1 cellular context compared by ENCODE assay signal in the genomic region with DNA sequence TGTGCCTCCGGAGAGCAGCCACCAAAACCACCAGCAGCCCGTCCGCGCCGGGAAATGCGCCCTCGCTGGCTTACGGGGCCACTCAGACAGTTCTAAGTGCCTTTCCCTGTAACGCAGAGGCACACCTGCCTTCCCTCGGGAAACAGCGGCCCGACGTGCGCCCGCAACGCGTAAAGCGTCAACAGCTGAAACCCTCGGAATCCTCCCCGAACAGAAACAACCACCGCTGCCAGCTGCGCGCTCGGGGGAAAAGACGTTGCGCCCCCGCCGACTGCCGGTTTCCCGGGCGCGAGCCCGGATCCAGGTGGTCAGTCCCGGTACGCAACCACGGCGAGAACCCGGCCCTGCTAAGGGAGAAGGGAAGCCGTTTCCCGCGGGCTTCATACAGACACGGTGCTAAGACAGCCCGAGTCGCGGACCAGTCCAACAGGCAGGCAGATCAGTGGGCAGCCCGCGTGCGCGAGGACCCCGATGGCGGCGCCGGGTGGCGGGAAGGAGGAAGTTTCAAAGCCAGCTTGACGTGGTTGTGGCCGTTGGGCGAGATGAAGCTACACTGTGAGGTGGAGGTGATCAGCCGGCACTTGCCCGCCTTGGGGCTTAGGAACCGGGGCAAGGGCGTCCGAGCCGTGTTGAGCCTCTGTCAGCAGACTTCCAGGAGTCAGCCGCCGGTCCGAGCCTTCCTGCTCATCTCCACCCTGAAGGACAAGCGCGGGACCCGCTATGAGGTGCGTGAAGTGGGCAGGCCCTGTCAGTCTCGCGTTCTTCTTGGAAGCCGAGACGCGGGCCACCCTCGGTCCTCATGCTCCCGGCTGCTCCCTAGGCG.
TF ChIP-seq lines count a peak whose summit lies in the region.

A gene with protein sequence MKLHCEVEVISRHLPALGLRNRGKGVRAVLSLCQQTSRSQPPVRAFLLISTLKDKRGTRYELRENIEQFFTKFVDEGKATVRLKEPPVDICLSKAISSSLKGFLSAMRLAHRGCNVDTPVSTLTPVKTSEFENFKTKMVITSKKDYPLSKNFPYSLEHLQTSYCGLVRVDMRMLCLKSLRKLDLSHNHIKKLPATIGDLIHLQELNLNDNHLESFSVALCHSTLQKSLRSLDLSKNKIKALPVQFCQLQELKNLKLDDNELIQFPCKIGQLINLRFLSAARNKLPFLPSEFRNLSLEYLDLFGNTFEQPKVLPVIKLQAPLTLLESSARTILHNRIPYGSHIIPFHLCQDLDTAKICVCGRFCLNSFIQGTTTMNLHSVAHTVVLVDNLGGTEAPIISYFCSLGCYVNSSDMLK (plus strand): TSS at position 462 of the 823 bp plus-strand sequence. CDS start 81 bp downstream, at position 543.

TF ChIP-seq in HepG2, 621 proteins besides CTCF, POLR2A, EP300 and RAD21 (continued from another document and continues in another):
- no peak; the same call in 1 of the 2 replicates for TF ChIP-seq HES4 (CRISPR knock-in tag; IDR thresholded peaks at IDR 0.05; ENCODE audit: borderline replicate concordance)
- TF ChIP-seq KDM3A (CRISPR knock-in tag; IDR thresholded peaks at IDR 0.05; ENCODE audit: low read depth), result peak; percentile 91; the same call in 1 of the 2 replicates
- peak; percentile 47; the same call in 1 of the 2 replicates for TF ChIP-seq ZNF788 (CRISPR knock-in tag; IDR thresholded peaks at IDR 0.05; ENCODE audit: borderline replicate concordance)
- TF ChIP-seq MEIS2 (CRISPR knock-in tag; IDR thresholded peaks at IDR 0.05), result peak; percentile 84
- no peak for TF ChIP-seq POLR2AphosphoS2 (IDR thresholded peaks at IDR 0.05; ENCODE audit: low read depth, low read length)
- TF ChIP-seq, protein P1, sequence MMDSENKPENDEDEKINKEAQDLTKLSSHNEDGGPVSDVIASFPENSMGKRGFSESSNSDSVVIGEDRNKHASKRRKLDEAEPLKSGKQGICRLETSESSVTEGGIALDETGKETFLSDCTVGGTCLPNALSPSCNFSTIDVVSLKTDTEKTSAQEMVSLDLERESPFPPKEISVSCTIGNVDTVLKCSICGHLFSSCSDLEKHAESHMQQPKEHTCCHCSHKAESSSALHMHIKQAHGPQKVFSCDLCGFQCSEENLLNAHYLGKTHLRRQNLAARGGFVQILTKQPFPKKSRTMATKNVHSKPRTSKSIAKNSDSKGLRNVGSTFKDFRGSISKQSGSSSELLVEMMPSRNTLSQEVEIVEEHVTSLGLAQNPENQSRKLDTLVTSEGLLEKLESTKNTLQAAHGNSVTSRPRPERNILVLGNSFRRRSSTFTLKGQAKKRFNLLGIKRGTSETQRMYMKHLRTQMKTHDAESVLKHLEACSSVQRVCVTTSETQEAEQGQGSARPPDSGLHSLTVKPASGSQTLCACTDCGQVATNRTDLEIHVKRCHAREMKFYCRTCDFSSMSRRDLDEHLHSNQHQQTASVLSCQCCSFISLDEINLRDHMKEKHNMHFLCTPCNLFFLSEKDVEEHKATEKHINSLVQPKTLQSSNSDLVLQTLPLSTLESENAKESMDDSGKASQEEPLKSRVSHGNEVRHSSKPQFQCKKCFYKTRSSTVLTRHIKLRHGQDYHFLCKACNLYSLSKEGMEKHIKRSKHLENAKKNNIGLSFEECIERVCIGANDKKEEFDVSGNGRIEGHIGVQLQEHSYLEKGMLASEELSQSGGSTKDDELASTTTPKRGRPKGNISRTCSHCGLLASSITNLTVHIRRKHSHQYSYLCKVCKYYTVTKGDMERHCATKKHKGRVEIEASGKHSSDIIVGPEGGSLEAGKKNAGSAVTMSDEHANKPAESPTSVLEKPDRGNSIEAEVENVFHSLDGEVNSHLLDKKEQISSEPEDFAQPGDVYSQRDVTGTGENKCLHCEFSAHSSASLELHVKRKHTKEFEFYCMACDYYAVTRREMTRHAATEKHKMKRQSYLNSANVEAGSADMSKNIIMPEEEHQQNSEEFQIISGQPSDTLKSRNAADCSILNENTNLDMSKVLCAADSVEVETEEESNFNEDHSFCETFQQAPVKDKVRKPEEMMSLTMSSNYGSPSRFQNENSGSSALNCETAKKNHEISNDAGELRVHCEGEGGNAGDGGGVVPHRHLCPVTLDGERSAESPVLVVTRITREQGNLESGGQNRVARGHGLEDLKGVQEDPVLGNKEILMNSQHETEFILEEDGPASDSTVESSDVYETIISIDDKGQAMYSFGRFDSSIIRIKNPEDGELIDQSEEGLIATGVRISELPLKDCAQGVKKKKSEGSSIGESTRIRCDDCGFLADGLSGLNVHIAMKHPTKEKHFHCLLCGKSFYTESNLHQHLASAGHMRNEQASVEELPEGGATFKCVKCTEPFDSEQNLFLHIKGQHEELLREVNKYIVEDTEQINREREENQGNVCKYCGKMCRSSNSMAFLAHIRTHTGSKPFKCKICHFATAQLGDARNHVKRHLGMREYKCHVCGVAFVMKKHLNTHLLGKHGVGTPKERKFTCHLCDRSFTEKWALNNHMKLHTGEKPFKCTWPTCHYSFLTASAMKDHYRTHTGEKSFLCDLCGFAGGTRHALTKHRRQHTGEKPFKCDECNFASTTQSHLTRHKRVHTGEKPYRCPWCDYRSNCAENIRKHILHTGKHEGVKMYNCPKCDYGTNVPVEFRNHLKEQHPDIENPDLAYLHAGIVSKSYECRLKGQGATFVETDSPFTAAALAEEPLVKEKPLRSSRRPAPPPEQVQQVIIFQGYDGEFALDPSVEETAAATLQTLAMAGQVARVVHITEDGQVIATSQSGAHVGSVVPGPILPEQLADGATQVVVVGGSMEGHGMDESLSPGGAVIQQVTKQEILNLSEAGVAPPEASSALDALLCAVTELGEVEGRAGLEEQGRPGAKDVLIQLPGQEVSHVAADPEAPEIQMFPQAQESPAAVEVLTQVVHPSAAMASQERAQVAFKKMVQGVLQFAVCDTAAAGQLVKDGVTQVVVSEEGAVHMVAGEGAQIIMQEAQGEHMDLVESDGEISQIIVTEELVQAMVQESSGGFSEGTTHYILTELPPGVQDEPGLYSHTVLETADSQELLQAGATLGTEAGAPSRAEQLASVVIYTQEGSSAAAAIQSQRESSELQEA (CRISPR knock-in tag; IDR thresholded peaks at IDR 0.05; ENCODE audit: not compliant biosample characterization), result peak; percentile 96
- TF ChIP-seq THAP9 (CRISPR knock-in tag; IDR thresholded peaks at IDR 0.05; ENCODE audit: borderline replicate concordance), result peak; percentile 81; the same call in 1 of the 2 replicates
- peak; percentile 98 for TF ChIP-seq TFDP2 (CRISPR knock-in tag; IDR thresholded peaks at IDR 0.05)
- peak; percentile 94 for TF ChIP-seq SAP130 (CRISPR knock-in tag; IDR thresholded peaks at IDR 0.05; ENCODE audit: low read depth)
- peak; percentile 89 for TF ChIP-seq ZNF781 (CRISPR knock-in tag; IDR thresholded peaks at IDR 0.05; ENCODE audit: borderline replicate concordance, not compliant biosample characterization)
- peak; percentile 45; the same call in 1 of the 2 replicates for TF ChIP-seq ARID3A (IDR thresholded peaks at IDR 0.05; ENCODE audit: low read depth, low read length)
- TF ChIP-seq ARID2 (CRISPR knock-in tag; IDR thresholded peaks at IDR 0.05; ENCODE audit: borderline replicate concordance), result peak; percentile 87; the same call in 1 of the 2 replicates
- TF ChIP-seq ZNF562 (CRISPR knock-in tag; IDR thresholded peaks at IDR 0.05; ENCODE audit: borderline replicate concordance), result no peak; the same call in 1 of the 2 replicates
- TF ChIP-seq, protein P2, sequence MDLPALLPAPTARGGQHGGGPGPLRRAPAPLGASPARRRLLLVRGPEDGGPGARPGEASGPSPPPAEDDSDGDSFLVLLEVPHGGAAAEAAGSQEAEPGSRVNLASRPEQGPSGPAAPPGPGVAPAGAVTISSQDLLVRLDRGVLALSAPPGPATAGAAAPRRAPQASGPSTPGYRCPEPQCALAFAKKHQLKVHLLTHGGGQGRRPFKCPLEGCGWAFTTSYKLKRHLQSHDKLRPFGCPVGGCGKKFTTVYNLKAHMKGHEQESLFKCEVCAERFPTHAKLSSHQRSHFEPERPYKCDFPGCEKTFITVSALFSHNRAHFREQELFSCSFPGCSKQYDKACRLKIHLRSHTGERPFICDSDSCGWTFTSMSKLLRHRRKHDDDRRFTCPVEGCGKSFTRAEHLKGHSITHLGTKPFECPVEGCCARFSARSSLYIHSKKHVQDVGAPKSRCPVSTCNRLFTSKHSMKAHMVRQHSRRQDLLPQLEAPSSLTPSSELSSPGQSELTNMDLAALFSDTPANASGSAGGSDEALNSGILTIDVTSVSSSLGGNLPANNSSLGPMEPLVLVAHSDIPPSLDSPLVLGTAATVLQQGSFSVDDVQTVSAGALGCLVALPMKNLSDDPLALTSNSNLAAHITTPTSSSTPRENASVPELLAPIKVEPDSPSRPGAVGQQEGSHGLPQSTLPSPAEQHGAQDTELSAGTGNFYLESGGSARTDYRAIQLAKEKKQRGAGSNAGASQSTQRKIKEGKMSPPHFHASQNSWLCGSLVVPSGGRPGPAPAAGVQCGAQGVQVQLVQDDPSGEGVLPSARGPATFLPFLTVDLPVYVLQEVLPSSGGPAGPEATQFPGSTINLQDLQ (CRISPR knock-in tag; IDR thresholded peaks at IDR 0.05), result peak; percentile 81; the same call in 1 of the 2 replicates
- no peak for TF ChIP-seq RFX1 (IDR thresholded peaks at IDR 0.05)
- TF ChIP-seq NONO (IDR thresholded peaks at IDR 0.05), result no peak
- peak; percentile 91 for TF ChIP-seq NONO (CRISPR knock-in tag; conservative IDR thresholded peaks at IDR 0.05)
- TF ChIP-seq ZNF512B (CRISPR knock-in tag; IDR thresholded peaks at IDR 0.05; ENCODE audit: borderline replicate concordance), result peak; percentile 86; the same call in 1 of the 2 replicates
- TF ChIP-seq CSRNP2 (CRISPR knock-in tag; conservative IDR thresholded peaks at IDR 0.05; ENCODE audit: low read depth), result 0 out of 2 replicates have a peak, but pooled peaks have one; percentile 34
- peak; percentile 78; the same call in 1 of the 2 replicates for TF ChIP-seq REL (CRISPR knock-in tag; conservative IDR thresholded peaks at IDR 0.05)
- TF ChIP-seq POLR2G (IDR thresholded peaks at IDR 0.05; ENCODE audit: low read depth, low read length), result peak; percentile 83
- no peak for TF ChIP-seq JARID2 (CRISPR knock-in tag; IDR thresholded peaks at IDR 0.05; ENCODE audit: insufficient replicate concordance)
